Comparison of ENCODE assay signal across 1 cellular context in genomic region chr20:3494218-3494617, GRCh38.
TF ChIP-seq lines count a peak whose summit lies in the region.

No MANE protein-coding gene starts in this region.

TF ChIP-seq in HepG2, 621 proteins besides CTCF, POLR2A, EP300 and RAD21 (continued from another document and continues in another):
- TF ChIP-seq ZNF780A (CRISPR knock-in tag; IDR thresholded peaks at IDR 0.05) (no peak), FOXM1 (CRISPR knock-in tag; IDR thresholded peaks at IDR 0.05) (no peak), KAT2B (IDR thresholded peaks at IDR 0.05; ENCODE audit: borderline replicate concordance, low read depth, low read length) (no peak), STAG1 (CRISPR knock-in tag; IDR thresholded peaks at IDR 0.05) (peak; percentile 53), WIZ (CRISPR knock-in tag; IDR thresholded peaks at IDR 0.05) (no peak), YEATS4 (CRISPR knock-in tag; IDR thresholded peaks at IDR 0.05; ENCODE audit: borderline replicate concordance) (no peak), ZNF407 (CRISPR knock-in tag; IDR thresholded peaks at IDR 0.05; ENCODE audit: not compliant biosample characterization) (no peak), MAFK (conservative IDR thresholded peaks at IDR 0.05 in 1 of 2, IDR thresholded peaks at IDR 0.05 in 1 of 2; ENCODE audit: low read length in 2 of 2) (no peak), ZNF562 (CRISPR knock-in tag; IDR thresholded peaks at IDR 0.05; ENCODE audit: borderline replicate concordance) (no peak), KLF6 (CRISPR knock-in tag; IDR thresholded peaks at IDR 0.05) (no peak), KAT7 (CRISPR knock-in tag; IDR thresholded peaks at IDR 0.05; ENCODE audit: borderline replicate concordance) (no peak), ZNF543 (CRISPR knock-in tag; IDR thresholded peaks at IDR 0.05) (no peak), ZNF337 (CRISPR knock-in tag; IDR thresholded peaks at IDR 0.05; ENCODE audit: borderline replicate concordance, low read depth) (no peak), KLF16 (CRISPR knock-in tag; IDR thresholded peaks at IDR 0.05) (no peak), FOXO4 (CRISPR knock-in tag; conservative IDR thresholded peaks at IDR 0.05) (0 out of 2 replicates have a peak, but pooled peaks have one; percentile 72), SNAPC5 (CRISPR knock-in tag; IDR thresholded peaks at IDR 0.05; ENCODE audit: borderline replicate concordance) (no peak), CHCHD3 (CRISPR knock-in tag; IDR thresholded peaks at IDR 0.05) (no peak), ZNF609 (CRISPR knock-in tag; IDR thresholded peaks at IDR 0.05; ENCODE audit: borderline replicate concordance) (no peak), HNF1A (IDR thresholded peaks at IDR 0.05; ENCODE audit: low read depth) (no peak), HNF1A (CRISPR knock-in tag; IDR thresholded peaks at IDR 0.05; ENCODE audit: borderline replicate concordance) (no peak), DPF2 (CRISPR knock-in tag; IDR thresholded peaks at IDR 0.05; ENCODE audit: borderline replicate concordance, low read depth) (no peak), RBAK (CRISPR knock-in tag; IDR thresholded peaks at IDR 0.05) (no peak), KLF13 (CRISPR knock-in tag; IDR thresholded peaks at IDR 0.05) (no peak), HNRNPH1 (optimal IDR thresholded peaks at IDR 0.05; ENCODE audit: low read depth, low read length) (no peak), HOMEZ (CRISPR knock-in tag; IDR thresholded peaks at IDR 0.05; ENCODE audit: low read depth) (0 out of 2 replicates have a peak, but pooled peaks have one; percentile 10), JARID2 (CRISPR knock-in tag; IDR thresholded peaks at IDR 0.05; ENCODE audit: insufficient replicate concordance) (no peak), ZMYM4 (CRISPR knock-in tag; IDR thresholded peaks at IDR 0.05) (peak; percentile 35; the same call in 1 of the 2 replicates), ATF7-NPFF (CRISPR knock-in tag; IDR thresholded peaks at IDR 0.05; ENCODE audit: low read depth) (no peak), ZNF614 (CRISPR knock-in tag; IDR thresholded peaks at IDR 0.05; ENCODE audit: borderline replicate concordance) (0 out of 2 replicates have a peak, but pooled peaks have one; percentile 18), GTF3A (CRISPR knock-in tag; conservative IDR thresholded peaks at IDR 0.05) (no peak), ZNF691 (CRISPR knock-in tag; IDR thresholded peaks at IDR 0.05; ENCODE audit: borderline replicate concordance, low read depth) (no peak), TERF1 (CRISPR knock-in tag; IDR thresholded peaks at IDR 0.05) (no peak), KMT2A (CRISPR knock-in tag; IDR thresholded peaks at IDR 0.05) (0 out of 2 replicates have a peak, but pooled peaks have one; percentile 23), ARNT2 (CRISPR knock-in tag; IDR thresholded peaks at IDR 0.05; ENCODE audit: low read depth) (no peak), SMC3 (IDR thresholded peaks at IDR 0.05; ENCODE audit: low read length) (peak; percentile 32; the same call in 1 of the 2 replicates), HOXA3 (CRISPR knock-in tag; IDR thresholded peaks at IDR 0.05) (no peak), ZNF33A (CRISPR knock-in tag; IDR thresholded peaks at IDR 0.05; ENCODE audit: borderline replicate concordance) (no peak)
